In the genomic region with DNA sequence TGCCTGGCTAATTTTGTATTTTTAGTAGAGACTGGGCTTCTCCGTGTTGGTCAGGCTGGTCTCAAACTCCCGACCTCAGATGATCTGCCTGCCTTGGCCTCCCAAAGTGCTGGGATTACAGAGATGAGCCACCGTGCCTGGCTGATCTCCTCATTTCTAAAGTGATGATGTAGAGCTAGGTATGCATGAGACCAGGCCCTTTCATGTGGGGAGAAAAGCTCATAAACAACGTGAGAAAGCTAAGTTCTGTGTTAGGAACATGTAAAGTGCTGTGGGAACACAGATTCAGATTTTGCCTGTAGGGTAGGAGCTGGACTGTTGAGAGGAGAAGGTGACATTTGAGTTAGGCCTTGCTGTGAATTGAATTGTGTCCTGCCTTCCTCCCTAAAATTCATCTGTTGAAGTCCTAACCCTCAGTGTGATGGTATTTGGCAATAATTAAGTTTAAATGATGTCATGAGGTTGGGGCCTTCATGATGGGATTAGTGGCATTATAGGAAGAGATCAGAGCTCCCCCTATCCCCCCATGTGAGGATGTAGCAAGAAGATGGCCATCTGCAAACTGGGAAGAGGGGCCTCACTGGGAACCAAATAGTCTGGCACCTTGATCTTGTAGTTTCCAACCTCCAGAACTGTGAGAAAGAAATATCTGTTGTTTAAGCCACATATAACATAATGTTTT, we compare ENCODE assay signal across 21 cellular contexts.
"Had no signal": no experiment of that assay in that cellular context is flagged by ENCODE, and none has a peak within 500 bp of the region (broad histone marks: within the 10 kb centered on the region; RNA-seq: fewer than 3 reads in every experiment).

No MANE protein-coding gene starts in this region.

- H3K4me1 ChIP-seq: parathyroid adenoma, prostate gland had no signal

- H3K27ac ChIP-seq: coronary artery, heart right ventricle, parathyroid adenoma, prostate gland, spleen, stomach, thoracic aorta had no signal

- DNase-seq: effector CD4-positive, alpha-beta T cell; heart right ventricle; hypothalamus; kidney glomerular epithelial cell; mesendoderm; naive thymus-derived CD4-positive, alpha-beta T cell; nephron progenitor cell; spleen; stimulated activated CD4-positive, alpha-beta T cell treated with anti-CD3 and anti-CD28 coated beads, Interleukin-15, amount 100 ng/mL, for 24 hours; stimulated activated CD4-positive, alpha-beta T cell treated with anti-CD3 and anti-CD28 coated beads, Interleukin-1b, Interleukin-23, amount 100 ng/mL, for 48 hours; stimulated activated CD4-positive, alpha-beta T cell treated with anti-CD3 and anti-CD28 coated beads, Interleukin-4, amount 100 ng/mL, for 24 hours; stomach; substantia nigra; trophoblast cell had no signal

- H3K27me3 Mint-ChIP-seq: naive thymus-derived CD4-positive, alpha-beta T cell; stimulated activated memory B cell treated with anti-CD40 and anti-IgM and Interleukin-4, amounts not matched to agents 10 μg/mL and 1 μg/mL and 100 μg/mL, for 72 hours had no signal

- H3K36me3 ChIP-seq: prostate gland had no signal

- H3K4me3 Mint-ChIP-seq: naive thymus-derived CD4-positive, alpha-beta T cell; nephron progenitor cell; stimulated activated memory B cell treated with anti-CD40 and anti-IgM and Interleukin-4, amounts not matched to agents 10 μg/mL and 1 μg/mL and 100 μg/mL, for 72 hours had no signal

- H3K4me3 ChIP-seq: coronary artery, heart right ventricle, prostate gland, spleen, stomach, thoracic aorta had no signal

- H3K4me1 Mint-ChIP-seq: nephron progenitor cell had no signal

- ATAC-seq: esophagus mucosa; heart right ventricle; naive thymus-derived CD4-positive, alpha-beta T cell; sciatic nerve; stimulated activated memory B cell treated with anti-CD40 and anti-IgM and Interleukin-4, amounts not matched to agents 10 μg/mL and 1 μg/mL and 100 μg/mL, for 72 hours had no signal

- H3K9me3 ChIP-seq: heart right ventricle, prostate gland, spleen, stomach, thoracic aorta had no signal

- H3K27ac Mint-ChIP-seq: nephron progenitor cell; stimulated activated memory B cell treated with anti-CD40 and anti-IgM and Interleukin-4, amounts not matched to agents 10 μg/mL and 1 μg/mL and 100 μg/mL, for 72 hours had no signal

- H3K9me3 Mint-ChIP-seq: naive thymus-derived CD4-positive, alpha-beta T cell; nephron progenitor cell; stimulated activated memory B cell treated with anti-CD40 and anti-IgM and Interleukin-4, amounts not matched to agents 10 μg/mL and 1 μg/mL and 100 μg/mL, for 72 hours had no signal
